Comparison of ENCODE assay signal across 21 cellular contexts in genomic region chr1:24995661-24996060, GRCh38.
A peak's percentile ranks its signal among the peaks of the same experiment; 100 is the strongest.
DNase-seq lines count a peak whose midpoint lies in the region; ATAC-seq and TF ChIP-seq lines count a peak whose summit lies in the region.
"Had no signal": no experiment of that assay in that cellular context is flagged by ENCODE, and none has a peak within 500 bp of the region (broad histone marks: within the 10 kb centered on the region; RNA-seq: fewer than 3 reads in every experiment).

No MANE protein-coding gene starts in this region.

- H3K4me3 ChIP-seq in CD8-positive, alpha-beta memory T cell (ENCODE audit: low read length) = no peak overlapping the region
- no peak overlapping the region for H3K4me3 ChIP-seq in spleen
- H3K4me3 ChIP-seq: K562, SJCRH30, upper lobe of right lung had no signal

- H3K36me3 Mint-ChIP-seq in activated naive CD4-positive, alpha-beta T cell treated with anti-CD3 and anti-CD28 coated beads for 36 hours (ENCODE audit: low read depth) = peaks cover 3% of the 10 kb centered on the region
- peaks cover 0 to 5% (median 0%) of the 10 kb centered on the region in 3 donors for H3K36me3 Mint-ChIP-seq in CD8-positive, alpha-beta memory T cell
- H3K36me3 Mint-ChIP-seq in activated naive CD8-positive, alpha-beta T cell treated with anti-CD3 and anti-CD28 coated beads, Interleukin-2, amount 10 ng/mL, durations not matched to agents 7 days and 5 days = peaks cover 11% of the 10 kb centered on the region
- H3K36me3 Mint-ChIP-seq: memory B cell had no signal

- peaks cover 71% of the 10 kb centered on the region for H3K4me1 Mint-ChIP-seq in activated naive CD4-positive, alpha-beta T cell treated with anti-CD3 and anti-CD28 coated beads for 36 hours (ENCODE audit: low read depth)
- peaks cover 94 to 99% (median 96%) of the 10 kb centered on the region in 3 donors for H3K4me1 Mint-ChIP-seq in CD8-positive, alpha-beta memory T cell
- H3K4me1 Mint-ChIP-seq in activated naive CD8-positive, alpha-beta T cell treated with anti-CD3 and anti-CD28 coated beads, Interleukin-2, amount 10 ng/mL, durations not matched to agents 7 days and 5 days = peaks cover 91% of the 10 kb centered on the region

- CTCF ChIA-PET in activated naive CD4-positive, alpha-beta T cell treated with anti-CD3 and anti-CD28 coated beads for 36 hours (lab: Charles Lee) = interaction anchor here (0.8 to 1.5 kb wide), 3 partner anchors 11 to 63 kb away, joined by 3 to 4 read pairs (median 4); no protein-coding TSS in a partner anchor
- CTCF ChIA-PET in CD8-positive, alpha-beta memory T cell (lab: Charles Lee) = interaction anchor here (0.8 to 7.0 kb wide), 11 partner anchors 10 to 106 kb away, joined by 3 to 55 read pairs (median 3); no protein-coding TSS in a partner anchor

- no peak for TF ChIP-seq POLR2A in spleen (IDR thresholded peaks at IDR 0.05)

- ATAC-seq in activated naive CD8-positive, alpha-beta T cell treated with anti-CD3 and anti-CD28 coated beads, Interleukin-2, amount 10 ng/mL, durations not matched to agents 7 days and 5 days (ENCODE audit: low read depth) = no peak
- no peak for ATAC-seq in GM18858 (IDR thresholded peaks at IDR 0.05; ENCODE audit: unreplicated experiment)
- ATAC-seq: K562, Panc1, upper lobe of right lung had no signal

- no peak overlapping the region for H3K4me3 Mint-ChIP-seq in activated naive CD4-positive, alpha-beta T cell treated with anti-CD3 and anti-CD28 coated beads for 36 hours
- H3K4me3 Mint-ChIP-seq in CD8-positive, alpha-beta memory T cell = peak overlapping the region in 4 of 7 donors; percentile 10 to 76 (median 52)
- peak overlapping the region; percentile 22 for H3K4me3 Mint-ChIP-seq in activated naive CD8-positive, alpha-beta T cell treated with anti-CD3 and anti-CD28 coated beads, Interleukin-2, amount 10 ng/mL, durations not matched to agents 7 days and 5 days
- H3K4me3 Mint-ChIP-seq: CD14-positive monocyte, memory B cell had no signal

- H3K9me3 Mint-ChIP-seq in activated naive CD4-positive, alpha-beta T cell treated with anti-CD3 and anti-CD28 coated beads for 36 hours = no peaks in the 10 kb centered on the region
- H3K9me3 Mint-ChIP-seq in CD8-positive, alpha-beta memory T cell = no peaks in the 10 kb centered on the region
- no peaks in the 10 kb centered on the region for H3K9me3 Mint-ChIP-seq in activated naive CD8-positive, alpha-beta T cell treated with anti-CD3 and anti-CD28 coated beads, Interleukin-2, amount 10 ng/mL, durations not matched to agents 7 days and 5 days
- H3K9me3 Mint-ChIP-seq: memory B cell had no signal

- H3K9me3 ChIP-seq in CD8-positive, alpha-beta memory T cell (ENCODE audit: low read length) = no peaks in the 10 kb centered on the region
- H3K9me3 ChIP-seq in spleen = peaks cover 0 to 4% (median 0%) of the 10 kb centered on the region in 8 donors
- H3K9me3 ChIP-seq: upper lobe of right lung had no signal

- no peaks in the 10 kb centered on the region for H3K27me3 Mint-ChIP-seq in activated naive CD4-positive, alpha-beta T cell treated with anti-CD3 and anti-CD28 coated beads for 36 hours (ENCODE audit: low read depth)
- no peaks in the 10 kb centered on the region for H3K27me3 Mint-ChIP-seq in CD8-positive, alpha-beta memory T cell
- H3K27me3 Mint-ChIP-seq in activated naive CD8-positive, alpha-beta T cell treated with anti-CD3 and anti-CD28 coated beads, Interleukin-2, amount 10 ng/mL, durations not matched to agents 7 days and 5 days = no peaks in the 10 kb centered on the region
- H3K27me3 Mint-ChIP-seq: memory B cell had no signal

- POLR2A ChIA-PET in CD8-positive, alpha-beta memory T cell (lab: Charles Lee) = interaction anchor here (0.6 to 0.9 kb wide), 2 partner anchors 27 to 40 kb away, joined by 3 read pairs; no protein-coding TSS in a partner anchor
- POLR2A ChIA-PET in activated naive CD8-positive, alpha-beta T cell treated with anti-CD3 and anti-CD28 coated beads, Interleukin-2, amount 10 ng/mL, durations not matched to agents 7 days and 5 days (lab: Charles Lee) = interaction anchor here (1.2 to 17.6 kb wide), 10 partner anchors 10 to 38 kb away, joined by 3 to 266 read pairs (median 14); no protein-coding TSS in a partner anchor

- H3K36me3 ChIP-seq in CD8-positive, alpha-beta memory T cell (ENCODE audit: insufficient read depth, low read length) = no peaks in the 10 kb centered on the region
- no peaks in the 10 kb centered on the region for H3K36me3 ChIP-seq in spleen
- H3K36me3 ChIP-seq: SJCRH30, upper lobe of right lung had no signal

- WGBS in spleen, 5 donors = 67 to 93% (median 80%) methylated on average over 3 of the region's 3 CpGs

- intact Hi-C loops in activated naive CD4-positive, alpha-beta T cell treated with anti-CD3 and anti-CD28 coated beads for 36 hours (cut with micrococcal nuclease) = no loop called here
- intact Hi-C loops in spleen (cut with DNase I; ENCODE audit: low total_unique reads) = no loop called here

- TF ChIP-seq CTCF in spleen (IDR thresholded peaks at IDR 0.05 in 8 of 11, conservative IDR thresholded peaks at IDR 0.05 in 3 of 11) = no peak

- H3K27me3 ChIP-seq in CD8-positive, alpha-beta memory T cell (ENCODE audit: insufficient read depth, low read length, poor library complexity, severe bottlenecking) = no peaks in the 10 kb centered on the region
- peaks cover 0 to 6% (median 0%) of the 10 kb centered on the region in 7 donors for H3K27me3 ChIP-seq in spleen (replicated peaks in 1 of 7)
- H3K27me3 ChIP-seq: upper lobe of right lung had no signal

- no peak for DNase-seq in activated naive CD4-positive, alpha-beta T cell treated with anti-CD3 and anti-CD28 coated beads for 36 hours
- no peak for DNase-seq in activated naive CD4-positive, alpha-beta T cell (lab: John Stamatoyannopoulos, UW)
- DNase-seq in CD8-positive, alpha-beta memory T cell = no peak
- DNase-seq in activated naive CD8-positive, alpha-beta T cell treated with anti-CD3 and anti-CD28 coated beads, Interleukin-2, amount 10 ng/mL, durations not matched to agents 7 days and 5 days = no peak
- DNase-seq in spleen (peak; percentile 56), NCI-H2081 treated with DMSO at 0.1 percent for 48 hours (lab: John Stamatoyannopoulos, UW) (no peak)
- no peak for DNase-seq in activated CD8-positive, alpha-beta memory T cell treated with anti-CD3 and anti-CD28 coated beads, Interleukin-2, amount 50 U/mL, for 4 hours
- DNase-seq: ACHN; activated CD4-positive, alpha-beta T cell treated with anti-CD3 and anti-CD28 coated beads for 4 hours; activated T-cell treated with anti-CD3 and anti-CD28 coated beads, Interleukin-2, amount 50 U/mL, for 48 hours; amniotic stem cell; NCI-H1436; NCI-H524; SJCRH30; stimulated activated CD4-positive, alpha-beta T cell treated with anti-CD3 and anti-CD28 coated beads, Interleukin-4, amount 100 ng/mL, for 24 hours; upper lobe of right lung had no signal

- peaks cover 75% of the 10 kb centered on the region for H3K4me1 ChIP-seq in CD8-positive, alpha-beta memory T cell (ENCODE audit: insufficient read depth, low read length)
- peaks cover 0 to 83% (median 30%) of the 10 kb centered on the region in 6 donors for H3K4me1 ChIP-seq in spleen
- H3K4me1 ChIP-seq: SJCRH30, upper lobe of right lung had no signal

- peak overlapping the region; percentile 68 for H3K27ac Mint-ChIP-seq in activated naive CD4-positive, alpha-beta T cell treated with anti-CD3 and anti-CD28 coated beads for 36 hours
- H3K27ac Mint-ChIP-seq in CD8-positive, alpha-beta memory T cell = peak overlapping the region in 7 of 8 donors; percentile 12 to 89 (median 66)
- H3K27ac Mint-ChIP-seq in activated naive CD8-positive, alpha-beta T cell treated with anti-CD3 and anti-CD28 coated beads, Interleukin-2, amount 10 ng/mL, durations not matched to agents 7 days and 5 days = peak overlapping the region; percentile 98

- no peak overlapping the region for H3K27ac ChIP-seq in CD8-positive, alpha-beta memory T cell (ENCODE audit: low read depth, low read length)
- peak overlapping the region in 3 of 8 donors; percentile 8 to 81 (median 75) for H3K27ac ChIP-seq in spleen
- H3K27ac ChIP-seq: SJCRH30, upper lobe of right lung had no signal
